ENCODE assay signal across 1 cellular context in genomic region chr10:6148908-6149307, GRCh38.
A peak's percentile ranks its signal among the peaks of the same experiment; 100 is the strongest.
TF ChIP-seq lines count a peak whose summit lies in the region.

No MANE protein-coding gene starts in this region.

TF ChIP-seq in K562, 482 proteins besides CTCF, POLR2A, EP300 and RAD21:
- TF ChIP-seq MTF1 (CRISPR knock-in tag; IDR thresholded peaks at IDR 0.05; ENCODE audit: borderline replicate concordance) (no peak), JUNB (CRISPR knock-in tag; conservative IDR thresholded peaks at IDR 0.05) (no peak), CHD2 (IDR thresholded peaks at IDR 0.05; ENCODE audit: low read depth, low read length) (no peak), MAFF (IDR thresholded peaks at IDR 0.05; ENCODE audit: low read length) (no peak), ZBTB1 (CRISPR knock-in tag; IDR thresholded peaks at IDR 0.05; ENCODE audit: borderline replicate concordance, low read depth) (no peak), IRF9 (tag; IDR thresholded peaks at IDR 0.05) (no peak), SFPQ (IDR thresholded peaks at IDR 0.05; ENCODE audit: low read depth, low read length) (no peak), ZNF12 (CRISPR knock-in tag; IDR thresholded peaks at IDR 0.05) (no peak), SAFB2 (IDR thresholded peaks at IDR 0.05; ENCODE audit: borderline replicate concordance, low read depth, low read length, severe bottlenecking) (no peak), PTBP1 (IDR thresholded peaks at IDR 0.05; ENCODE audit: low read depth, low read length) (no peak), PKNOX1 (IDR thresholded peaks at IDR 0.05) (peak; percentile 85), JUND (IDR thresholded peaks at IDR 0.05; ENCODE audit: borderline replicate concordance, low read depth, low read length) (peak; percentile 58; the same call in 1 of the 2 replicates), JUND (tag; IDR thresholded peaks at IDR 0.05; ENCODE audit: borderline replicate concordance, low read depth, low read length) (no peak; the same call in 2 of the 3 replicates), RBM34 (IDR thresholded peaks at IDR 0.05; ENCODE audit: borderline replicate concordance, insufficient read depth, low read length) (no peak), PBX2 (CRISPR knock-in tag; IDR thresholded peaks at IDR 0.05; ENCODE audit: low read depth) (no peak), PBX2 (tag; conservative IDR thresholded peaks at IDR 0.05; ENCODE audit: low read depth) (no peak), ATF3 (IDR thresholded peaks at IDR 0.05) (peak; percentile 76), ATF3 (CRISPR knock-in tag; conservative IDR thresholded peaks at IDR 0.05) (no peak), HBP1 (CRISPR knock-in tag; IDR thresholded peaks at IDR 0.05) (no peak), MEIS2 (IDR thresholded peaks at IDR 0.05; ENCODE audit: partially characterized antibody) (peak; percentile 62)
